Comparison of ENCODE assay signal across 8 cellular contexts in the genomic region with DNA sequence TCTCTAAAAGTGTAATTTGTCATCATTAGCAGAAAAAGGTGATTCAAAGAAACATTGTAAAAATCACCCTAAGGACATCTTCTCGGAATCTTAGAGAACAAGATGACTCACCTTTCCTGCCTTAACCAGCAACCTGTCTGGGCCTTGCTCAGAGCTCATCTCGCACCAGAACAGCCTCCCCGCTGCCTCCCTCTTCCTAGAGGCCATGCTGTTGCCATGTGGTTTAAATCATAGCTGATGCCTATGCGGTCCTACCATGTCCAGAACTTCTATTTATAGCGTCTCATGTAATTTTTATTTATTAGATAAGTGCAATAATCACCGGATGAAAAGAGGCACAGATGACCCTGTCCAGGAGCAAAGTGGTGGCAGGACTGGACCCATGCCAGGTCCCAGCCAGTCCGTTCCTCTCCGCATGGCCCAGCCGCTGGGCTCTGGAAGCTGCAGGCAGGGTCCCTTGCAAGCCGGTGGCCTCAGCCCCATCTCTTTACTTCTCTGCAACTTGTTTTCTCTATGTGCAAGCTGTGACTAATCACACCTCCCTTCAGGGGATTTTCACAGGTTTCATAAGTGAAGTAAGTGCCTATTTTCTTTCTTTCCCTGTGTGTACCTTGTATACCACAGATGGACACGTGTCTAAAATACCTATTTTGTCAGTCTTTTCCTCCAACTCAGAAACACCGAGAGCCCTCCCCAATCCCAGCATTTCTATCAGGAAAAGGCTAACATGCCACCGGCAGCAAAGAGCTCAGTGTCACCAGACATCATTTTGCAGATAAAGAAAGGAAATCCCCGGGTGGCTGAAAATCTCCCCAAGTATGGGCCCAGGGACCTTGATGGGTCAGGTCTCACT. TPM values are rescaled to one million over a fixed set of nuclear protein-coding genes. Genes with fewer than 3 reads are reported as not detected.
DNase-seq lines count a peak whose midpoint lies in the region; ATAC-seq and TF ChIP-seq lines count a peak whose summit lies in the region.

No MANE protein-coding gene starts in this region.

- no peaks in the 10 kb centered on the region for H3K36me3 ChIP-seq in PC-3 (ENCODE audit: low read depth, low read length)

- H3K79me2 ChIP-seq in PC-3 (ENCODE audit: low read length): no peaks in the 10 kb centered on the region

- DNase-seq in GM10248 (ENCODE audit: extremely low spot score) (peak; percentile 78), PC-3 (peak; percentile 49), amniotic epithelial cell (ENCODE audit: low read depth) (peak; percentile 27), NCI-H1436 treated with DMSO at 0.1 percent for 48 hours (lab: John Stamatoyannopoulos, UW) (no peak), medulla oblongata (ENCODE audit: extremely low spot score) (no peak), NCI-H2171 (lab: John Stamatoyannopoulos, UW) (no peak)
- peak; percentile 64 for DNase-seq in stimulated activated CD4-positive, alpha-beta T cell treated with anti-CD3 and anti-CD28 coated beads, Interleukin-4, amount 100 ng/mL, for 1 hour

- H3K27me3 ChIP-seq in PC-3 (ENCODE audit: low read length): no peaks in the 10 kb centered on the region

- no TSS peak for BruUV-seq in PC-3 (replicated peaks; lab: Mats Ljungman, UMichigan)

- POLR2A ChIA-PET in GM10248 (lab: Yijun Ruan, JAX): interaction anchor here (2.9 kb wide), 1 partner anchor 27 kb away, joined by 15 read pairs; a partner anchor contains a TSS
- POLR2A ChIA-PET in PC-3 (lab: Charles Lee; ENCODE audit: unreplicated experiment): interaction anchor here (0.6 to 0.7 kb wide), 2 partner anchors 18 to 572 kb away, joined by 3 to 5 read pairs; no protein-coding TSS in a partner anchor

- no peaks in the 10 kb centered on the region for H3F3A ChIP-seq in PC-3 (ENCODE audit: low read length, unreplicated experiment)

- intact Hi-C loops in PC-3 (cut with micrococcal nuclease): no loop called here

- CTCF ChIA-PET in GM10248 (lab: Yijun Ruan, JAX): interaction anchor here (1.0 to 1.5 kb wide), 3 partner anchors 9 to 17 kb away, joined by 3 read pairs; no protein-coding TSS in a partner anchor
- CTCF ChIA-PET in PC-3 (lab: Charles Lee): interaction anchor here (0.6 kb wide), 1 partner anchor 565 kb away, joined by 3 read pairs; no protein-coding TSS in a partner anchor

- H3K4me2 ChIP-seq in PC-3 (ENCODE audit: low read length): no peak overlapping the region; the same call in 1 of the 2 replicates

- no peaks in the 10 kb centered on the region for H3K9me2 ChIP-seq in PC-3 (replicated peaks; ENCODE audit: low read length)

- peak overlapping the region; percentile 98 for H3K27ac ChIP-seq in PC-3 (ENCODE audit: low read length)

- H3K9ac ChIP-seq in PC-3 (ENCODE audit: low read length): peak overlapping the region; percentile 56

- TF ChIP-seq CTCF in GM10248 (IDR thresholded peaks at IDR 0.05; ENCODE audit: control extremely low read depth, extremely low read depth, low read depth, missing control alignments): no peak
- TF ChIP-seq CTCF in PC-3 (conservative IDR thresholded peaks at IDR 0.05; ENCODE audit: low read depth, low read length): no peak

- H3K4me3 ChIP-seq in PC-3 (ENCODE audit: low read length): no peak overlapping the region

- H3K4me1 ChIP-seq in PC-3 (ENCODE audit: insufficient read depth, low read length): peaks cover 66% of the 10 kb centered on the region

- no peaks in the 10 kb centered on the region for H3K9me3 ChIP-seq in PC-3 (ENCODE audit: low read length)

- H2AFZ ChIP-seq in PC-3 (ENCODE audit: low read length): no peak overlapping the region

- H4K20me1 ChIP-seq in PC-3 (ENCODE audit: low read length): no peaks in the 10 kb centered on the region

- ATAC-seq in GM21737 (IDR thresholded peaks at IDR 0.05; ENCODE audit: unreplicated experiment) (peak; percentile 63), PC-3 (peak; percentile 40)

RNA-seq across cellular contexts. Expression of a gene that starts 27.1 kb away (rescaled TPM):
- 94.5 and 112 TPM in 2 replicates for total RNA-seq in PC-3 (2014; rRNA removed)

Comparison
In these comparisons a context has a peak if more than half of its experiments do, and no peak if none do; other contexts are left out.
1. DNase-seq: peak in GM10248 (single experiment), PC-3 (single experiment), amniotic epithelial cell (single experiment) and stimulated activated CD4-positive, alpha-beta T cell treated with anti-CD3 and anti-CD28 coated beads, Interleukin-4, amount 100 ng/mL, for 1 hour (single experiment); none in NCI-H1436 treated with DMSO at 0.1 percent for 48 hours (single experiment), medulla oblongata (single experiment) and NCI-H2171 (single experiment).